Comparison of ENCODE assay signal across 19 cellular contexts in genomic region chr6:150575840-150576239, GRCh38. TPM values are rescaled to one million over a fixed set of nuclear protein-coding genes. Genes with fewer than 3 reads are reported as not detected.
DNase-seq lines count a peak whose midpoint lies in the region; ATAC-seq and TF ChIP-seq lines count a peak whose summit lies in the region.
"Had no signal": no experiment of that assay in that cellular context is flagged by ENCODE, and none has a peak within 500 bp of the region (broad histone marks: within the 10 kb centered on the region; RNA-seq: fewer than 3 reads in every experiment).

No MANE protein-coding gene starts in this region.

- H3K4me2 ChIP-seq in neural progenitor cell = no peak overlapping the region

- DNase-seq in stimulated activated naive CD8-positive, alpha-beta T cell treated with anti-CD3 and anti-CD28 coated beads, Interleukin-15, amount 100 ng/mL, for 72 hours = no peak
- no peak for DNase-seq in stimulated activated naive CD8-positive, alpha-beta T cell treated with anti-CD3 and anti-CD28 coated beads, Interleukin-15, Interleukin-2, amounts not matched to agents 100 U/mL and 50 U/mL, for 24 hours
- DNase-seq in foreskin keratinocyte (peak in 1 of 2 donors; percentile 30), neural progenitor cell (ENCODE audit: low spot score) (no peak), NCI-H345 (lab: John Stamatoyannopoulos, UW) (no peak)
- DNase-seq in stimulated activated naive B cell treated with anti-CD40 and anti-IgM and Interleukin-4, amounts not matched to agents 10 μg/mL and 1 μg/mL and 100 μg/mL, for 72 hours = no peak
- DNase-seq in stimulated activated CD4-positive, alpha-beta T cell treated with anti-CD3 and anti-CD28 coated beads, Interleukin-12 subunit alpha, Interleukin-12 subunit beta, amount 100 ng/mL, for 4 hours = no peak
- DNase-seq: C1 segment of cervical spinal cord; Calu3; CD4-positive, alpha-beta memory T cell; COR-L47; DMS53; DMS79 treated with DMSO at 0.1 percent for 48 hours; GF-D8; GM23248; H7; HCEC 1CT had no signal

- peaks cover 54% of the 10 kb centered on the region for H3K27me3 Mint-ChIP-seq in stimulated activated naive CD8-positive, alpha-beta T cell treated with anti-CD3 and anti-CD28 coated beads, Interleukin-15, amount 100 ng/mL, for 72 hours
- H3K27me3 Mint-ChIP-seq in neural progenitor cell (ENCODE audit: insufficient read depth, low read depth) = peaks cover 8% of the 10 kb centered on the region
- peaks cover 33 to 55% of the 10 kb centered on the region in 2 donors for H3K27me3 Mint-ChIP-seq in stimulated activated naive B cell treated with anti-CD40 and anti-IgM and Interleukin-4, amounts not matched to agents 10 μg/mL and 1 μg/mL and 100 μg/mL, for 72 hours

- no peaks in the 10 kb centered on the region for H3F3A ChIP-seq in neural progenitor cell (ENCODE audit: low read depth)

- no peak overlapping the region for H3K9ac ChIP-seq in neural progenitor cell
- H3K9ac ChIP-seq: GM23248 had no signal

- H3K9me3 ChIP-seq in neural progenitor cell (ENCODE audit: low read depth) = no peaks in the 10 kb centered on the region

- H3K27ac ChIP-seq in foreskin keratinocyte = no peak overlapping the region
- H3K27ac ChIP-seq in neural progenitor cell = no peak overlapping the region
- H3K27ac ChIP-seq: GM23248 had no signal

- H3K4me1 ChIP-seq in foreskin keratinocyte (no peaks in the 10 kb centered on the region), neural progenitor cell (peaks cover 11% of the 10 kb centered on the region)

- no peak overlapping the region for H2AFZ ChIP-seq in neural progenitor cell (replicated peaks)
- H2AFZ ChIP-seq: GM23248 had no signal

- H3K36me3 ChIP-seq in neural progenitor cell = no peaks in the 10 kb centered on the region

- H3K4me1 Mint-ChIP-seq in stimulated activated naive CD8-positive, alpha-beta T cell treated with anti-CD3 and anti-CD28 coated beads, Interleukin-15, amount 100 ng/mL, for 72 hours = no peaks in the 10 kb centered on the region
- peaks cover 20% of the 10 kb centered on the region for H3K4me1 Mint-ChIP-seq in neural progenitor cell
- H3K4me1 Mint-ChIP-seq in stimulated activated naive B cell treated with anti-CD40 and anti-IgM and Interleukin-4, amounts not matched to agents 10 μg/mL and 1 μg/mL and 100 μg/mL, for 72 hours = peaks cover 26 to 41% of the 10 kb centered on the region in 2 donors
- H3K4me1 Mint-ChIP-seq: CD4-positive, alpha-beta memory T cell had no signal

- H3K79me2 ChIP-seq in neural progenitor cell (ENCODE audit: low read depth) = no peaks in the 10 kb centered on the region

- TF ChIP-seq CTCF in foreskin keratinocyte (conservative IDR thresholded peaks at IDR 0.05) (no peak), neural progenitor cell (IDR thresholded peaks at IDR 0.05) (no peak)

- no peak overlapping the region for H3K4me3 Mint-ChIP-seq in stimulated activated naive CD8-positive, alpha-beta T cell treated with anti-CD3 and anti-CD28 coated beads, Interleukin-15, amount 100 ng/mL, for 72 hours
- H3K4me3 Mint-ChIP-seq in neural progenitor cell = no peak overlapping the region
- H3K4me3 Mint-ChIP-seq in stimulated activated naive B cell treated with anti-CD40 and anti-IgM and Interleukin-4, amounts not matched to agents 10 μg/mL and 1 μg/mL and 100 μg/mL, for 72 hours = no peak overlapping the region
- H3K4me3 Mint-ChIP-seq: CD4-positive, alpha-beta memory T cell had no signal

- H3K27me3 ChIP-seq in foreskin keratinocyte = peaks cover 17% of the 10 kb centered on the region
- H3K27me3 ChIP-seq in neural progenitor cell = no peaks in the 10 kb centered on the region

- ATAC-seq in stimulated activated naive CD8-positive, alpha-beta T cell treated with anti-CD3 and anti-CD28 coated beads, Interleukin-15, amount 100 ng/mL, for 72 hours = peak; percentile 14
- ATAC-seq in stimulated activated naive CD8-positive, alpha-beta T cell treated with anti-CD3 and anti-CD28 coated beads, Interleukin-15, Interleukin-2, amounts not matched to agents 100 U/mL and 50 U/mL, for 24 hours = no peak
- peak; percentile 51 for ATAC-seq in foreskin keratinocyte
- ATAC-seq in stimulated activated naive B cell treated with anti-CD40 and anti-IgM and Interleukin-4, amounts not matched to agents 10 μg/mL and 1 μg/mL and 100 μg/mL, for 72 hours (replicated peaks) = no peak
- no peak for ATAC-seq in GM19395 (IDR thresholded peaks at IDR 0.05; ENCODE audit: unreplicated experiment)

- no peak overlapping the region for H3K4me3 ChIP-seq in neural progenitor cell
- H3K4me3 ChIP-seq: GM23248 had no signal

- H3K27ac Mint-ChIP-seq in stimulated activated naive CD8-positive, alpha-beta T cell treated with anti-CD3 and anti-CD28 coated beads, Interleukin-15, amount 100 ng/mL, for 72 hours = no peak overlapping the region
- peak overlapping the region; percentile 63 for H3K27ac Mint-ChIP-seq in neural progenitor cell
- H3K27ac Mint-ChIP-seq in stimulated activated naive B cell treated with anti-CD40 and anti-IgM and Interleukin-4, amounts not matched to agents 10 μg/mL and 1 μg/mL and 100 μg/mL, for 72 hours = peak overlapping the region; percentile 67
- H3K27ac Mint-ChIP-seq: CD4-positive, alpha-beta memory T cell had no signal

- no peaks in the 10 kb centered on the region for H4K20me1 ChIP-seq in neural progenitor cell (ENCODE audit: low read depth)

- no peaks in the 10 kb centered on the region for H3K9me3 Mint-ChIP-seq in stimulated activated naive CD8-positive, alpha-beta T cell treated with anti-CD3 and anti-CD28 coated beads, Interleukin-15, amount 100 ng/mL, for 72 hours
- H3K9me3 Mint-ChIP-seq in neural progenitor cell = peaks cover 2% of the 10 kb centered on the region
- H3K9me3 Mint-ChIP-seq in stimulated activated naive B cell treated with anti-CD40 and anti-IgM and Interleukin-4, amounts not matched to agents 10 μg/mL and 1 μg/mL and 100 μg/mL, for 72 hours = no peaks in the 10 kb centered on the region
- H3K9me3 Mint-ChIP-seq: CD4-positive, alpha-beta memory T cell had no signal

- no peaks in the 10 kb centered on the region for H3K36me3 Mint-ChIP-seq in neural progenitor cell
- H3K36me3 Mint-ChIP-seq in stimulated activated naive B cell treated with anti-CD40 and anti-IgM and Interleukin-4, amounts not matched to agents 10 μg/mL and 1 μg/mL and 100 μg/mL, for 72 hours = no peaks in the 10 kb centered on the region

RNA-seq across cellular contexts. Expression of gene PLEKHG1, which starts 23.8 kb away (rescaled TPM):
- total RNA-seq in foreskin keratinocyte (2.5 and 4.1 TPM in 2 replicates), neural progenitor cell (ENCODE audit: low replicate concordance) (4.6 and 4.7 TPM in 2 replicates)
- 0.60 and 0.64 TPM in 2 replicates for polyA plus RNA-seq in foreskin keratinocyte
- total RNA-seq: G401 had no signal

Comparison
In these comparisons a context has a peak if more than half of its experiments do, and no peak if none do; other contexts are left out.
1. ATAC-seq: peak in stimulated activated naive CD8-positive, alpha-beta T cell treated with anti-CD3 and anti-CD28 coated beads, Interleukin-15, amount 100 ng/mL, for 72 hours (single experiment) and foreskin keratinocyte (single experiment); none in stimulated activated naive CD8-positive, alpha-beta T cell treated with anti-CD3 and anti-CD28 coated beads, Interleukin-15, Interleukin-2, amounts not matched to agents 100 U/mL and 50 U/mL, for 24 hours (single experiment), stimulated activated naive B cell treated with anti-CD40 and anti-IgM and Interleukin-4, amounts not matched to agents 10 μg/mL and 1 μg/mL and 100 μg/mL, for 72 hours (0 of 2) and GM19395 (single experiment).
2. H3K27ac Mint-ChIP-seq: peak in neural progenitor cell (single experiment) and stimulated activated naive B cell treated with anti-CD40 and anti-IgM and Interleukin-4, amounts not matched to agents 10 μg/mL and 1 μg/mL and 100 μg/mL, for 72 hours (single experiment); none in stimulated activated naive CD8-positive, alpha-beta T cell treated with anti-CD3 and anti-CD28 coated beads, Interleukin-15, amount 100 ng/mL, for 72 hours (0 of 2).